ENCODE assay signal across 9 cellular contexts in the genomic region with DNA sequence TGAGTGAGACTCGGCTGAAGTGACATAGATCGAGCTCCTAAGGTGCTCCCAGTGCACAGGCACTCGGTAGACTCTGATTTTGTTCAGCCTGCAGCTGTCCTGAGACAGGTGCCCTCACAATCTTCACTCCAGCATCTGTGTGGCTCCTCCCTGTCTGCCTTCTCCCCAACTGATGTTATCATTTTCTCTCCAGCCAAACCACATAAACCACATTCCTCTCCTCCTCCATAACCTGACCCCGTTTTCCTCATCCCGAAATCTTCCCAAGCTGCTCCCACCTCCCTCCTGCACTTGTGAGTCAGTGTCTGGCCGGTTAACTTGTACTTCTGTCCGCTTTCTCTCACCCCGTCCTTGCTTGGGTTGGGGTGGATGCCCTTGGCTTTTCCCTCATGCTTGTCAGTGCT.
DNase-seq lines count a peak whose midpoint lies in the region; ATAC-seq, FAIRE-seq and TF ChIP-seq lines count a peak whose summit lies in the region.
"Had no signal": no experiment of that assay in that cellular context is flagged by ENCODE, and none has a peak within 500 bp of the region (broad histone marks: within the 10 kb centered on the region; RNA-seq: fewer than 3 reads in every experiment).

No MANE protein-coding gene starts in this region.

- peak overlapping the region; percentile 2 for H3K27ac Mint-ChIP-seq in T-helper 17 cell

- H3K4me3 ChIP-seq in foreskin fibroblast (ENCODE audit: low read depth in 1 of 2, low read length in 2 of 2), result no peak overlapping the region

- DNase-seq in DMS 273 (lab: John Stamatoyannopoulos, UW; ENCODE audit: unreplicated experiment) (peak; percentile 61), DMS 273 treated with DMSO at 0.1 percent for 48 hours (lab: John Stamatoyannopoulos, UW) (no peak), T-helper 17 cell (no peak), foreskin fibroblast (peak; percentile 88 to 91), stromal cell of bone marrow (ENCODE audit: low read depth) (peak; percentile 82), NCI-H2196 (lab: John Stamatoyannopoulos, UW; ENCODE audit: unreplicated experiment) (no peak), head of caudate nucleus (no peak), D721Med (ENCODE audit: insufficient read length, low spot score) (no peak)
- DNase-seq: activated naive CD4-positive, alpha-beta T cell treated with Interleukin-2 at 50 U/mL for 16 hours had no signal

- FAIRE-seq in D721Med (lab: Jason Lieb, UNC), result no peak

- H3K9me3 ChIP-seq in T-helper 17 cell (ENCODE audit: control insufficient read depth, low read length, poor library complexity, severe bottlenecking), result no peaks in the 10 kb centered on the region

- H3K36me3 Mint-ChIP-seq in T-helper 17 cell (ENCODE audit: low read depth), result peaks cover 2% of the 10 kb centered on the region

- intact Hi-C loops in head of caudate nucleus (cut with DNase I), result no loop called here

- H3K4me3 Mint-ChIP-seq in T-helper 17 cell, result no peak overlapping the region

- H3K27me3 Mint-ChIP-seq in T-helper 17 cell, result peaks cover 59% of the 10 kb centered on the region

- TF ChIP-seq CTCF in foreskin fibroblast (IDR thresholded peaks at IDR 0.05; ENCODE audit: low read depth, low read length) (no peak), D721Med (IDR thresholded peaks at IDR 0.05; ENCODE audit: insufficient read depth, missing control alignments) (no peak)

- no peak for ATAC-seq in T-helper 17 cell

- peaks cover 2% of the 10 kb centered on the region for H3K4me1 Mint-ChIP-seq in T-helper 17 cell

Comparison
In these comparisons a context has a peak if more than half of its experiments do, and no peak if none do; other contexts are left out.
1. DNase-seq: peak in DMS 273 (single experiment), foreskin fibroblast (2 of 2) and stromal cell of bone marrow (single experiment); none in DMS 273 treated with DMSO at 0.1 percent for 48 hours (single experiment), T-helper 17 cell (0 of 3), NCI-H2196 (single experiment), head of caudate nucleus (0 of 42) and D721Med (single experiment).